In genomic region chr1:14647777-14648176, GRCh38 we compare ENCODE assay signal across 23 cellular contexts. TPM values are rescaled to one million over a fixed set of nuclear protein-coding genes. Genes with fewer than 3 reads are reported as not detected.
A peak's percentile ranks its signal among the peaks of the same experiment; 100 is the strongest.
DNase-seq lines count a peak whose midpoint lies in the region; ATAC-seq and TF ChIP-seq lines count a peak whose summit lies in the region.
"Had no signal": no experiment of that assay in that cellular context is flagged by ENCODE, and none has a peak within 500 bp of the region (broad histone marks: within the 10 kb centered on the region; RNA-seq: fewer than 3 reads in every experiment).

No MANE protein-coding gene starts in this region.

- H3K4me3 ChIP-seq in cardiac muscle cell (no peak overlapping the region), liver (ENCODE audit: low read depth in 1 of 3, low read length in 3 of 3) (no peak overlapping the region), spleen (no peak overlapping the region), body of pancreas (no peak overlapping the region)
- H3K4me3 ChIP-seq: A549; BLaER1 treated with 17β-estradiol and CSF1 and Interleukin-3, amounts not matched to agents 10 nM and 100 nM; GM23338 had no signal

- H3K36me3 Mint-ChIP-seq in neural crest cell (ENCODE audit: low read depth) = peaks cover 13% of the 10 kb centered on the region
- H3K36me3 Mint-ChIP-seq: CD14-positive monocyte; CD8-positive, alpha-beta memory T cell had no signal

- DNase-seq in cardiac muscle cell (ENCODE audit: low read depth in 1 of 2, low spot score in 1 of 2) = no peak
- no peak for DNase-seq in cardiac septum (ENCODE audit: low spot score)
- no peak for DNase-seq in neural crest cell (ENCODE audit: low read depth, low spot score)
- DNase-seq in spleen = no peak
- no peak for DNase-seq in body of pancreas
- DNase-seq in A172 (ENCODE audit: low spot score) = no peak
- DNase-seq: ACHN; AML-193; BE2C; CD4-positive, alpha-beta T cell; CD8-positive, alpha-beta memory T cell; DMS53; DMS79 treated with DMSO at 0.1 percent for 48 hours; GF-D8; H9 had no signal

- peaks cover 4% of the 10 kb centered on the region for H3K9me3 Mint-ChIP-seq in neural crest cell

- H3K27ac Mint-ChIP-seq in neural crest cell (ENCODE audit: unreplicated experiment) = peak overlapping the region; percentile 63
- H3K27ac Mint-ChIP-seq: CD14-positive monocyte; CD4-positive, alpha-beta T cell; CD8-positive, alpha-beta memory T cell; GM23338; H9 had no signal

- no peak for TF ChIP-seq RAD21 in liver (IDR thresholded peaks at IDR 0.05)

- 49% methylated on average over 3 of the region's 3 CpGs for WGBS in liver
- WGBS in spleen, 5 donors = 45 to 65% (median 53%) methylated on average over 3 of the region's 3 CpGs
- 55 to 61% methylated on average over 3 of the region's 3 CpGs for WGBS in body of pancreas, 2 donors

- peak overlapping the region; percentile 73 for H3K27ac ChIP-seq in cardiac muscle cell
- H3K27ac ChIP-seq in liver (ENCODE audit: low read depth in 1 of 2, low read length in 2 of 2) = no peak overlapping the region
- H3K27ac ChIP-seq in spleen = peak overlapping the region in 5 of 8 donors; percentile 23 to 64 (median 51)
- no peak overlapping the region for H3K27ac ChIP-seq in body of pancreas
- H3K27ac ChIP-seq: 22Rv1; A549; BLaER1 treated with 17β-estradiol and CSF1 and Interleukin-3, amounts not matched to agents 10 nM and 100 nM had no signal

- H3K36me3 ChIP-seq in cardiac muscle cell (no peaks in the 10 kb centered on the region), liver (ENCODE audit: control insufficient read depth in 4 of 4, insufficient read depth in 3 of 4, low read depth in 1 of 4, low read length in 3 of 4) (no peaks in the 10 kb centered on the region), spleen (no peaks in the 10 kb centered on the region), body of pancreas (replicated peaks in 1 of 2; ENCODE audit: insufficient read depth in 1 of 2, low read depth in 2 of 2) (no peaks in the 10 kb centered on the region)
- H3K36me3 ChIP-seq: BE2C; BLaER1 treated with 17β-estradiol and CSF1 and Interleukin-3, amounts not matched to agents 10 nM and 100 nM had no signal

- intact Hi-C loops in cardiac septum (cut with DNase I) (no loop called here), spleen (cut with DNase I; ENCODE audit: low total_unique reads) (no loop called here), body of pancreas (cut with DNase I) (no loop called here)

- ATAC-seq in GM21825 (IDR thresholded peaks at IDR 0.05; ENCODE audit: unreplicated experiment) = no peak
- no peak for ATAC-seq in body of pancreas
- ATAC-seq: A549, GM23338, HCT116 had no signal

- H3K4me1 Mint-ChIP-seq in neural crest cell = peaks cover 45% of the 10 kb centered on the region
- H3K4me1 Mint-ChIP-seq: CD14-positive monocyte; CD8-positive, alpha-beta memory T cell; GM23338 had no signal

- H3K4me1 ChIP-seq in cardiac muscle cell (ENCODE audit: low read depth) = peaks cover 38% of the 10 kb centered on the region
- H3K4me1 ChIP-seq in liver (ENCODE audit: control insufficient read depth in 4 of 4, insufficient read depth in 4 of 4, low read length in 3 of 4) = no peaks in the 10 kb centered on the region
- H3K4me1 ChIP-seq in spleen = peaks cover 0 to 32% (median 18%) of the 10 kb centered on the region in 6 donors
- no peaks in the 10 kb centered on the region for H3K4me1 ChIP-seq in body of pancreas
- H3K4me1 ChIP-seq: A549, BE2C had no signal

- H3K27me3 ChIP-seq in cardiac muscle cell (no peaks in the 10 kb centered on the region), liver (ENCODE audit: control insufficient read depth in 4 of 4, insufficient read depth in 4 of 4, low read length in 3 of 4) (no peaks in the 10 kb centered on the region), spleen (replicated peaks in 1 of 7) (no peaks in the 10 kb centered on the region), body of pancreas (no peaks in the 10 kb centered on the region)
- H3K27me3 ChIP-seq: BE2C; BLaER1 treated with 17β-estradiol and CSF1 and Interleukin-3, amounts not matched to agents 10 nM and 100 nM had no signal

- no peak for TF ChIP-seq CTCF in cardiac muscle cell (IDR thresholded peaks at IDR 0.05; ENCODE audit: low read depth, low read length)
- no peak for TF ChIP-seq CTCF in liver (IDR thresholded peaks at IDR 0.05; ENCODE audit: low read depth, low read length, missing input control)
- no peak for TF ChIP-seq CTCF in neural crest cell (conservative IDR thresholded peaks at IDR 0.05)
- TF ChIP-seq CTCF in spleen (IDR thresholded peaks at IDR 0.05 in 8 of 11, conservative IDR thresholded peaks at IDR 0.05 in 3 of 11) = no peak
- no peak for TF ChIP-seq CTCF in body of pancreas (IDR thresholded peaks at IDR 0.05)

- TF ChIP-seq POLR2A in spleen (IDR thresholded peaks at IDR 0.05) (no peak), body of pancreas (IDR thresholded peaks at IDR 0.05) (no peak)

- no peaks in the 10 kb centered on the region for H3K27me3 Mint-ChIP-seq in neural crest cell (ENCODE audit: low read depth)
- H3K27me3 Mint-ChIP-seq: CD4-positive, alpha-beta T cell had no signal

- H3K9me3 ChIP-seq in cardiac muscle cell (ENCODE audit: low read depth) (no peaks in the 10 kb centered on the region), liver (ENCODE audit: control insufficient read depth in 4 of 4, low read length in 3 of 4) (peaks cover 0 to 5% (median 0%) of the 10 kb centered on the region in 4 donors), spleen (peaks cover 0 to 31% (median 20%) of the 10 kb centered on the region in 8 donors), body of pancreas (no peaks in the 10 kb centered on the region)
- H3K9me3 ChIP-seq: A549, BE2C had no signal

- H3K9ac ChIP-seq in liver (ENCODE audit: low read depth in 1 of 2, low read length in 2 of 2) = no peak overlapping the region
- H3K9ac ChIP-seq: BLaER1 treated with 17β-estradiol and CSF1 and Interleukin-3, amounts not matched to agents 10 nM and 100 nM had no signal

- H3K4me3 Mint-ChIP-seq in neural crest cell = no peak overlapping the region
- H3K4me3 Mint-ChIP-seq: CD14-positive monocyte; CD4-positive, alpha-beta T cell; CD8-positive, alpha-beta memory T cell; GM23338; H9 had no signal

TF ChIP-seq in liver, 16 proteins besides CTCF, POLR2A, EP300 and RAD21:
- TF ChIP-seq NR2F2 (IDR thresholded peaks at IDR 0.05) (peak; percentile 84), SP1 (IDR thresholded peaks at IDR 0.05) (no peak)

RNA-seq across cellular contexts. Expression of gene KAZN, which starts 49.3 kb away (rescaled TPM):
- total RNA-seq in cardiac muscle cell = 12.5 and 26.9 TPM in 2 replicates
- polyA plus RNA-seq in cardiac muscle cell = 17.5 and 21.5 TPM in 2 replicates
- total RNA-seq in cardiac septum = 3.1 TPM
- 1 to 10 TPM; 1.9 to 6.9 TPM for total RNA-seq in liver
- polyA plus RNA-seq in liver = 1 to 10 TPM; 2.2 to 2.6 TPM
- 10.7 and 11.6 TPM in 2 replicates for total RNA-seq in neural crest cell
- total RNA-seq in spleen = 100 to 1,000 TPM; 118 to 245 (median 160) TPM
- 10 to 100 TPM; 20.0 to 71.8 (median 33.5) TPM for polyA plus RNA-seq in spleen
- total RNA-seq in body of pancreas = 10 to 100 TPM in 1 of 2 donors, 1 to 10 TPM in 1; 3.4 to 12.2 TPM
- 1.7 and 2.1 TPM in 2 replicates for total RNA-seq in A172 (2014; rRNA removed; shearing (Covaris generic))
- polyA plus RNA-seq: CD14-positive monocyte had no signal

Comparison
In these comparisons a context has a peak if more than half of its experiments do, and no peak if none do; other contexts are left out.
1. H3K27ac ChIP-seq: peak in cardiac muscle cell (single experiment) and spleen (5 of 8); none in liver (0 of 2) and body of pancreas (0 of 4).